Comparison of ENCODE assay signal across 8 cellular contexts in genomic region chr5:150461231-150461630, GRCh38. TPM values are rescaled to one million over a fixed set of nuclear protein-coding genes. Genes with fewer than 3 reads are reported as not detected.
DNase-seq lines count a peak whose midpoint lies in the region; ATAC-seq and TF ChIP-seq lines count a peak whose summit lies in the region.

No MANE protein-coding gene starts in this region.

- intact Hi-C loops in lower lobe of right lung (cut with DNase I) = no loop called here

- no peaks in the 10 kb centered on the region for H3K27me3 ChIP-seq in lower lobe of right lung (ENCODE audit: low read depth)

- peaks cover 24% of the 10 kb centered on the region for H3K4me1 ChIP-seq in lower lobe of right lung

- H3K4me3 Mint-ChIP-seq in HFFc6 = no peak overlapping the region

- peaks cover 31% of the 10 kb centered on the region for H3K4me1 Mint-ChIP-seq in HFFc6 (ENCODE audit: low read depth)

- H3K9me3 ChIP-seq in lower lobe of right lung = no peaks in the 10 kb centered on the region

- H3K27ac ChIP-seq in lower lobe of right lung = no peak overlapping the region

- no peaks in the 10 kb centered on the region; the same call in 1 of the 2 replicates for H3K27me3 Mint-ChIP-seq in HFFc6 (ENCODE audit: insufficient read depth)

- no peaks in the 10 kb centered on the region for H3K36me3 ChIP-seq in lower lobe of right lung

- ATAC-seq in GM18873 (IDR thresholded peaks at IDR 0.05; ENCODE audit: low FRiP score, unreplicated experiment) = peak; percentile 71
- peak; percentile 83 for ATAC-seq in HG02610 (IDR thresholded peaks at IDR 0.05; ENCODE audit: unreplicated experiment)
- no peak for ATAC-seq in lower lobe of right lung

- TF ChIP-seq CTCF in lower lobe of right lung (IDR thresholded peaks at IDR 0.05) (no peak), HFFc6 (IDR thresholded peaks at IDR 0.05) (no peak)

- H3K27ac Mint-ChIP-seq in HFFc6 = no peak overlapping the region

- DNase-seq in NCI-H1092 (lab: John Stamatoyannopoulos, UW) = peak; percentile 47
- DNase-seq in lower lobe of right lung = peak; percentile 53
- no peak for DNase-seq in HFFc6
- no peak for DNase-seq in activated CD4-positive, alpha-beta T cell treated with anti-CD3 and anti-CD28 coated beads for 48 hours
- DNase-seq in NCI-H774 (lab: John Stamatoyannopoulos, UW) = no peak
- DNase-seq in AG08396 (ENCODE audit: low spot score) = no peak

- no peaks in the 10 kb centered on the region for H3K9me3 Mint-ChIP-seq in HFFc6

- no peak overlapping the region for H3K4me3 ChIP-seq in lower lobe of right lung

- no peaks in the 10 kb centered on the region for H3K36me3 Mint-ChIP-seq in HFFc6 (ENCODE audit: low read depth)

RNA-seq across cellular contexts. Expression of gene RPS14, which starts 11.7 kb away (rescaled TPM):
- total RNA-seq in lower lobe of right lung = 1,651 TPM
- 1,000 to 10,000 TPM; 1,658 to 2,163 (median 1,911) TPM for total RNA-seq in HFFc6 (2021; fragmentation: NEBNext Ultra II Directional; extraction: Animal tissue kit (Norgen Biotek cat#: 25700))

RNA-seq across cellular contexts. Expression of gene NDST1, which starts 46.7 kb away (rescaled TPM):
- total RNA-seq in lower lobe of right lung = 117 TPM
- 100 to 1,000 TPM; 126 to 199 (median 147) TPM for total RNA-seq in HFFc6 (2021; fragmentation: NEBNext Ultra II Directional; extraction: Animal tissue kit (Norgen Biotek cat#: 25700))

RNA-seq across cellular contexts. Expression of gene CD74, which starts 48.5 kb away (rescaled TPM):
- 4,221 TPM for total RNA-seq in lower lobe of right lung
- total RNA-seq in HFFc6 (2021; fragmentation: NEBNext Ultra II Directional; extraction: Animal tissue kit (Norgen Biotek cat#: 25700)) = under 1 TPM in 1 of 6 experiments, not detected in 5; 0.37 TPM

Comparison
In these comparisons a context has a peak if more than half of its experiments do, and no peak if none do; other contexts are left out.
1. ATAC-seq: peak in GM18873 (single experiment) and HG02610 (single experiment); none in lower lobe of right lung (0 of 2).
2. DNase-seq: peak in NCI-H1092 (single experiment) and lower lobe of right lung (single experiment); none in HFFc6 (single experiment), activated CD4-positive, alpha-beta T cell treated with anti-CD3 and anti-CD28 coated beads for 48 hours (single experiment), NCI-H774 (single experiment) and AG08396 (single experiment).
3. RNA of gene CD74, which starts 48.5 kb away (total RNA-seq): 4,221 TPM in lower lobe of right lung (single experiment); 0.37 TPM in HFFc6; every median in the first group is over 1,000 times any median in the second.